9 cellular contexts compared by ENCODE assay signal in genomic region chr2:222993920-222994650, GRCh38. TPM values are rescaled to one million over a fixed set of nuclear protein-coding genes. Genes with fewer than 3 reads are reported as not detected.
A peak's percentile ranks its signal among the peaks of the same experiment; 100 is the strongest.
DNase-seq lines count a peak whose midpoint lies in the region; ATAC-seq and TF ChIP-seq lines count a peak whose summit lies in the region.
"Had no signal": no experiment of that assay in that cellular context is flagged by ENCODE, and none has a peak within 500 bp of the region (broad histone marks: within the 10 kb centered on the region; RNA-seq: fewer than 3 reads in every experiment).

No MANE protein-coding gene starts in this region.

- H3K27ac ChIP-seq in VCaP, result peak overlapping the region; percentile 24; the same call in 1 of the 2 replicates
- H3K27ac ChIP-seq: KMS-11 had no signal

- POLR2A ChIA-PET in naive thymus-derived CD8-positive, alpha-beta T cell (lab: Charles Lee), result no interaction called here

- peaks cover 0 to 14% (median 0%) of the 10 kb centered on the region in 3 donors for H3K36me3 Mint-ChIP-seq in naive thymus-derived CD8-positive, alpha-beta T cell

- intact Hi-C loops in Right ventricle myocardium inferior (cut with DNase I), result loop anchor here (2.0 kb wide), 1 partner anchor 61 kb away; no protein-coding TSS in a partner anchor

- no peak for TF ChIP-seq CTCF in VCaP (conservative IDR thresholded peaks at IDR 0.05)

- peaks cover 7 to 40% (median 13%) of the 10 kb centered on the region in 5 donors for H3K27me3 Mint-ChIP-seq in naive thymus-derived CD8-positive, alpha-beta T cell

- DNase-seq in C1 segment of cervical spinal cord (lab: John Stamatoyannopoulos, UW) (peak in 13 of 14 donors; percentile 12 to 86 (median 73)), Right ventricle myocardium inferior (ENCODE audit: missing footprints) (peak; percentile 82), pons (ENCODE audit: low spot score) (peak; percentile 97), NCI-H774 (lab: John Stamatoyannopoulos, UW) (no peak), cortex of kidney (lab: John Stamatoyannopoulos, UW) (no peak)
- no peak for DNase-seq in naive thymus-derived CD8-positive, alpha-beta T cell

- no peaks in the 10 kb centered on the region for H3K4me1 Mint-ChIP-seq in naive thymus-derived CD8-positive, alpha-beta T cell

- peaks cover 0 to 13% (median 0%) of the 10 kb centered on the region in 9 donors for H3K9me3 Mint-ChIP-seq in naive thymus-derived CD8-positive, alpha-beta T cell

- no peak overlapping the region for H3K4me3 Mint-ChIP-seq in naive thymus-derived CD8-positive, alpha-beta T cell

- peak; percentile 98 for ATAC-seq in Right ventricle myocardium inferior
- ATAC-seq in naive thymus-derived CD8-positive, alpha-beta T cell, result no peak
- ATAC-seq in HG02623 (IDR thresholded peaks at IDR 0.05; ENCODE audit: unreplicated experiment), result no peak

- no peak overlapping the region for H3K27ac Mint-ChIP-seq in naive thymus-derived CD8-positive, alpha-beta T cell

RNA-seq across cellular contexts. Expression of gene KCNE4, which starts 57.9 kb away (rescaled TPM):
- total RNA-seq in Right ventricle myocardium inferior, result 3.6 TPM
- not detected for total RNA-seq in naive thymus-derived CD8-positive, alpha-beta T cell
- not detected for polyA plus RNA-seq in naive thymus-derived CD8-positive, alpha-beta T cell

Comparison
In these comparisons a context has a peak if more than half of its experiments do, and no peak if none do; other contexts are left out.
1. DNase-seq: peak in C1 segment of cervical spinal cord (13 of 14), Right ventricle myocardium inferior (single experiment) and pons (single experiment); none in NCI-H774 (single experiment), naive thymus-derived CD8-positive, alpha-beta T cell (0 of 10) and cortex of kidney (single experiment).